12 cellular contexts compared by ENCODE assay signal in the genomic region with DNA sequence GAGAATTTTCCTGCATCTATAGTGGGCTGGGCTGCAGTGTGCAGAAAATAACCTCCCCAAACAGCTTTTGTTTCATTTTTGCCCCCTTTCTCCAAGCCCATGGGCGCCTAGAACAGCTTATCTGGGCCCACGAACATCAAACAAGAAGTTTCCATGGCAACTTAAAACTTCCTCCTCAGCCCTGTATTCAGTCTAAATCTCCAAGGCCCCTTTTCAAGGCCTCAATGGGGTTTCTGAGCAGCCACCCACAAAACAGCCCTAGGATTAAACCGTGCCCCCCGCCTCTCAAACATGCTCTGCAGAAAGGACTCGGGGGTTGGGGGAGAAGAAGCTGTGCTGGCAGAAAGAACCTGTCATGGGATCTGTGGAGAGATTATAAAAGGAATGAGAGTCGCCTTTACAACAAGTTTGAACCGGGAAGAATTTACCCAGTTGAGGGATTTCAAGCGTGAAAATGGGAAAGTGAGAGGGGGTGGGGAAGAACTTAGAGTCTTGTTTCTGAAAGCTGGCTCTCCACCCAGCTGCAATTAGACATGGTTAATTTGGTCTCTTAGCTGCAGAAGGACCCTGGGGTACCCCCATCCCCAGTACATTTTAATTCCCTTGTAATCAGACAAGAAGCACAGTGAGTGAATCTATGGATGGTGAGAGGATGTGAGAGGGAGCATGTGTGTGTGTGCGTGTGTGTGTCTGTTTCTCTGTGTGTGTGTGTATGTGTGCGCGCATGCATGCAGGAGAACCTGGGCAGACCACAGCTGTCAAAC. TPM values are rescaled to one million over a fixed set of nuclear protein-coding genes. Genes with fewer than 3 reads are reported as not detected.
A peak's percentile ranks its signal among the peaks of the same experiment; 100 is the strongest.
DNase-seq lines count a peak whose midpoint lies in the region; ATAC-seq, FAIRE-seq and TF ChIP-seq lines count a peak whose summit lies in the region.
"Had no signal": no experiment of that assay in that cellular context is flagged by ENCODE, and none has a peak within 500 bp of the region (broad histone marks: within the 10 kb centered on the region; RNA-seq: fewer than 3 reads in every experiment).

No MANE protein-coding gene starts in this region.

- TF ChIP-seq CTCF in kidney (IDR thresholded peaks at IDR 0.05; ENCODE audit: borderline replicate concordance, extremely low read depth, insufficient read depth): no peak
- TF ChIP-seq CTCF in tibial artery (IDR thresholded peaks at IDR 0.05): no peak

- H3K4me1 Mint-ChIP-seq in activated naive CD4-positive, alpha-beta T cell treated with anti-CD3 and anti-CD28 coated beads, Interleukin-2, amount 50 U/mL, for 24 hours: peaks cover 10% of the 10 kb centered on the region
- peaks cover 14% of the 10 kb centered on the region for H3K4me1 Mint-ChIP-seq in activated naive CD4-positive, alpha-beta T cell treated with anti-CD3 and anti-CD28 coated beads, Interleukin-2, amount 10 ng/mL, durations not matched to agents 7 days and 5 days

- no peak overlapping the region for H3K4me3 ChIP-seq in kidney (ENCODE audit: low read length in 2 of 2)
- H3K4me3 ChIP-seq in tibial artery: no peak overlapping the region
- H3K4me3 ChIP-seq: PC-9 had no signal

- H3K4me3 Mint-ChIP-seq in activated naive CD4-positive, alpha-beta T cell treated with anti-CD3 and anti-CD28 coated beads, Interleukin-2, amount 50 U/mL, for 24 hours: no peak overlapping the region
- H3K4me3 Mint-ChIP-seq in activated naive CD4-positive, alpha-beta T cell treated with anti-CD3 and anti-CD28 coated beads, Interleukin-2, amount 10 ng/mL, durations not matched to agents 7 days and 5 days: no peak overlapping the region

- no peaks in the 10 kb centered on the region for H3K9me3 Mint-ChIP-seq in activated naive CD4-positive, alpha-beta T cell treated with anti-CD3 and anti-CD28 coated beads, Interleukin-2, amount 50 U/mL, for 24 hours
- H3K9me3 Mint-ChIP-seq in activated naive CD4-positive, alpha-beta T cell treated with anti-CD3 and anti-CD28 coated beads, Interleukin-2, amount 10 ng/mL, durations not matched to agents 7 days and 5 days: no peaks in the 10 kb centered on the region

- peak overlapping the region in 1 of 2 donors; percentile 23 for H3K9ac ChIP-seq in kidney (ENCODE audit: low read length in 2 of 2)

- intact Hi-C loops in kidney (cut with DNase I): no loop called here
- intact Hi-C loops in tibial artery (cut with DNase I; ENCODE audit: low total_unique reads): no loop called here

- CTCF ChIA-PET in activated naive CD4-positive, alpha-beta T cell treated with anti-CD3 and anti-CD28 coated beads, Interleukin-2, amount 10 ng/mL, durations not matched to agents 7 days and 5 days (lab: Charles Lee): interaction anchor here (1.0 kb wide), 1 partner anchor 13 kb away, joined by 3 read pairs; no protein-coding TSS in a partner anchor

- peak overlapping the region; percentile 2 for H3K27ac Mint-ChIP-seq in activated naive CD4-positive, alpha-beta T cell treated with anti-CD3 and anti-CD28 coated beads, Interleukin-2, amount 50 U/mL, for 24 hours
- H3K27ac Mint-ChIP-seq in activated naive CD4-positive, alpha-beta T cell treated with anti-CD3 and anti-CD28 coated beads, Interleukin-2, amount 10 ng/mL, durations not matched to agents 7 days and 5 days: no peak overlapping the region

- H3K36me3 Mint-ChIP-seq in activated naive CD4-positive, alpha-beta T cell treated with anti-CD3 and anti-CD28 coated beads, Interleukin-2, amount 50 U/mL, for 24 hours: peaks cover 2% of the 10 kb centered on the region
- H3K36me3 Mint-ChIP-seq in activated naive CD4-positive, alpha-beta T cell treated with anti-CD3 and anti-CD28 coated beads, Interleukin-2, amount 10 ng/mL, durations not matched to agents 7 days and 5 days: no peaks in the 10 kb centered on the region

- H3K27me3 ChIP-seq in tibial artery: peaks cover 0 to 8% of the 10 kb centered on the region in 2 donors

- H3K4me1 ChIP-seq in kidney (ENCODE audit: control insufficient read depth in 1 of 2, insufficient read depth in 1 of 2, low read depth in 1 of 2, low read length in 2 of 2) (peaks cover 23 to 26% of the 10 kb centered on the region in 2 donors), tibial artery (peaks cover 0 to 20% (median 12%) of the 10 kb centered on the region in 4 donors)

- H3K27me3 Mint-ChIP-seq in activated naive CD4-positive, alpha-beta T cell treated with anti-CD3 and anti-CD28 coated beads, Interleukin-2, amount 50 U/mL, for 24 hours: peaks cover 12% of the 10 kb centered on the region
- H3K27me3 Mint-ChIP-seq in activated naive CD4-positive, alpha-beta T cell treated with anti-CD3 and anti-CD28 coated beads, Interleukin-2, amount 10 ng/mL, durations not matched to agents 7 days and 5 days: peaks cover 63% of the 10 kb centered on the region

- no peak for FAIRE-seq in kidney (lab: Jason Lieb, UNC)
- FAIRE-seq: G401.6 had no signal

- H3K9me3 ChIP-seq in kidney (ENCODE audit: control insufficient read depth in 1 of 2, low read length in 2 of 2): no peaks in the 10 kb centered on the region
- H3K9me3 ChIP-seq in tibial artery: no peaks in the 10 kb centered on the region

- no peak for DNase-seq in activated naive CD4-positive, alpha-beta T cell treated with anti-CD3 and anti-CD28 coated beads, Interleukin-2, amount 10 ng/mL, durations not matched to agents 7 days and 5 days
- DNase-seq in kidney (no peak), activated gamma-delta T cell treated with Interleukin-2 at 50 U/mL for 16 hours (no peak), Kasumi-1 (lab: John Stamatoyannopoulos, UW) (no peak), tibial artery (no peak)
- DNase-seq: NCI-H1092, PC-9 had no signal

- no peak for ATAC-seq in GM21390 (IDR thresholded peaks at IDR 0.05; ENCODE audit: unreplicated experiment)

- H3K27ac ChIP-seq in angular gyrus (ENCODE audit: low read depth, low read length) (peak overlapping the region; percentile 65), kidney (ENCODE audit: low read depth in 2 of 2, low read length in 2 of 2) (peak overlapping the region; percentile 81 to 84), tibial artery (no peak overlapping the region)
- H3K27ac ChIP-seq: PC-9 had no signal

- H3K36me3 ChIP-seq in kidney (ENCODE audit: control insufficient read depth in 1 of 2, insufficient read depth in 2 of 2, low read length in 2 of 2): no peaks in the 10 kb centered on the region
- no peaks in the 10 kb centered on the region for H3K36me3 ChIP-seq in tibial artery

RNA-seq across cellular contexts. Expression of a gene that starts 4.3 kb away (rescaled TPM):
- 180 TPM for total RNA-seq in kidney
- polyA plus RNA-seq in kidney (ENCODE audit: insufficient read depth, low read depth, low replicate concordance): 52.5 TPM
- total RNA-seq: PC-9; T-helper 2 cell treated with Interferon-gamma antibody and Interleukin-4, amounts not matched to agents 100 ng/mL and 5 ng/mL, for 36 hours had no signal

RNA-seq across cellular contexts. Expression of a gene that starts 44.5 kb away (rescaled TPM):
- total RNA-seq in kidney: 18.6 TPM
- polyA plus RNA-seq in kidney (ENCODE audit: insufficient read depth, low read depth, low replicate concordance): 85.5 TPM
- total RNA-seq: T-helper 2 cell treated with Interferon-gamma antibody and Interleukin-4, amounts not matched to agents 100 ng/mL and 5 ng/mL, for 36 hours had no signal

Comparison
In these comparisons a context has a peak if more than half of its experiments do, and no peak if none do; other contexts are left out.
1. H3K27ac ChIP-seq: peak in angular gyrus (single experiment) and kidney (2 of 2); none in tibial artery (0 of 2).